In genomic region chr2:233418052-233418760, GRCh38 we compare ENCODE assay signal across 8 cellular contexts.
A peak's percentile ranks its signal among the peaks of the same experiment; 100 is the strongest.
DNase-seq lines count a peak whose midpoint lies in the region; ATAC-seq and TF ChIP-seq lines count a peak whose summit lies in the region.

No MANE protein-coding gene starts in this region.

- H3K27ac ChIP-seq in left ventricle myocardium inferior (replicated peaks) (peak overlapping the region; percentile 88), mesodermal cell (ENCODE audit: low read depth, low read length, severe bottlenecking) (peak overlapping the region; percentile 63), upper lobe of left lung (peak overlapping the region; percentile 17 to 86 (median 56))

- H3K36me3 ChIP-seq in left ventricle myocardium inferior (no peaks in the 10 kb centered on the region), mesodermal cell (ENCODE audit: control insufficient read depth, insufficient read depth, low read length) (peaks cover 3% of the 10 kb centered on the region), upper lobe of left lung (peaks cover 0 to 4% (median 1%) of the 10 kb centered on the region in 4 donors)

- ATAC-seq in left cardiac atrium (no peak), upper lobe of left lung (ENCODE audit: low FRiP score in 2 of 2) (no peak), HG03196 (IDR thresholded peaks at IDR 0.05; ENCODE audit: unreplicated experiment) (no peak)

- peak overlapping the region; percentile 64 for H3K4me3 ChIP-seq in left ventricle myocardium inferior
- H3K4me3 ChIP-seq in mesodermal cell (ENCODE audit: extremely low read depth, insufficient read depth, low read length, poor library complexity, severe bottlenecking), result no peak overlapping the region
- no peak overlapping the region for H3K4me3 ChIP-seq in upper lobe of left lung

- no peak for TF ChIP-seq EP300 in upper lobe of left lung (IDR thresholded peaks at IDR 0.05)

- TF ChIP-seq CTCF in left ventricle myocardium inferior (IDR thresholded peaks at IDR 0.05; ENCODE audit: borderline replicate concordance) (no peak), upper lobe of left lung (IDR thresholded peaks at IDR 0.05) (no peak)

- no peaks in the 10 kb centered on the region for H3K9me3 ChIP-seq in left ventricle myocardium inferior (replicated peaks)
- peaks cover 7% of the 10 kb centered on the region for H3K9me3 ChIP-seq in mesodermal cell (ENCODE audit: control insufficient read depth, low read length)
- no peaks in the 10 kb centered on the region for H3K9me3 ChIP-seq in upper lobe of left lung

- H3K27me3 ChIP-seq in left ventricle myocardium inferior (ENCODE audit: low read depth) (no peaks in the 10 kb centered on the region), upper lobe of left lung (no peaks in the 10 kb centered on the region)

- WGBS in mesodermal cell (ENCODE audit: insufficient coverage in 2 of 2), 2 experiments, result 75% methylated on average over 1 of the region's 3 CpGs; no CpG with 5 or more reads in 1 of the 2 experiments
- WGBS in upper lobe of left lung, 2 donors, result 72 to 84% methylated on average over 3 of the region's 3 CpGs

- H3K4me1 ChIP-seq in left ventricle myocardium inferior (peaks cover 84% of the 10 kb centered on the region), mesodermal cell (ENCODE audit: control insufficient read depth, insufficient read depth, low read length, poor library complexity, severe bottlenecking) (peaks cover 52% of the 10 kb centered on the region), upper lobe of left lung (peaks cover 45 to 75% (median 55%) of the 10 kb centered on the region in 4 donors)

- intact Hi-C loops in left ventricle myocardium inferior (cut with micrococcal nuclease) (no loop called here), left cardiac atrium (cut with DNase I) (no loop called here)

- DNase-seq in left ventricle myocardium inferior (no peak), left cardiac atrium (no peak), upper lobe of left lung (no peak), cortex of kidney (lab: John Stamatoyannopoulos, UW) (no peak), DMS53 (lab: John Stamatoyannopoulos, UW) (no peak)
- peak; percentile 16 to 18 for DNase-seq in activated T-cell treated with anti-CD3 and anti-CD28 coated beads, Interleukin-2, amount 50 U/mL, for 48 hours

- no peak for TF ChIP-seq POLR2A in upper lobe of left lung (IDR thresholded peaks at IDR 0.05)

Comparison
In these comparisons a context has a peak if more than half of its experiments do, and no peak if none do; other contexts are left out.
1. DNase-seq: peak in activated T-cell treated with anti-CD3 and anti-CD28 coated beads, Interleukin-2, amount 50 U/mL, for 48 hours (2 of 2); none in left ventricle myocardium inferior (single experiment), left cardiac atrium (single experiment), upper lobe of left lung (0 of 2), cortex of kidney (single experiment) and DMS53 (single experiment).
2. Peak in every context shown above with its lines, with median percentiles within 50 percentile points of each other: H3K27ac ChIP-seq.